In the genomic region with DNA sequence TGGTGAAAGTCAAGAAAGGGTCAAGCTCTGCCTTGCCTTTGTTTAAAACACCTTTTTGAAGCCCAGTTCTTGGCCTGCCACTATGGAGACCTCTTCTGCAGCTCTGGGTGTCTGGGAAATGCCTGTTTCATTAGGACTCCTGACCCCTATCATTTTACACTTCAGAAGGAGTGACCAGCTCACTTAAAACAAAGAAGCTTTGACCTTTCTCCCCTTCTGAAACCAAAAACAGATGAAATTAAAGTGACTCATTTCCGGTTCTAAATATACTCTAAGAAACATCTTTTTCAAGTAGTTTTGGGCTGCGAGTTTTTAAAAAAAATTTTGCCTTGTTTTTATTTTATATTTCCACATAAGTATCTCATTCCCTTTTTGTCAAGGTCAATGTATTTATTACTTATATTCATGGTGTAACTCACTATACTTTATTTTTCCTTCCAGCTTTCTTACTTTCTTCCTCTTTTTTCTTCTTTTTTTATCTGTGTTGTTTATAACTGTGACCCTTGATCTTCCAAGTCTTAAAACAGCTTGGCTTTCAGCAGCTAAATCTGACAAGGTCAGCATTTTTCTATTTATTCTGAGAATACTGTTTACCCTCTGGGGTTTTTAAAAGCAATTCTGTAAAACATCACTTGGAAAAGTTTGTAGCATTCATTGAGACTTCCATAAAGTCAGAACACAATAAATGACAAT, we compare ENCODE assay signal across 10 cellular contexts.
DNase-seq lines count a peak whose midpoint lies in the region; ATAC-seq and TF ChIP-seq lines count a peak whose summit lies in the region.
"Had no signal": no experiment of that assay in that cellular context is flagged by ENCODE, and none has a peak within 500 bp of the region (broad histone marks: within the 10 kb centered on the region; RNA-seq: fewer than 3 reads in every experiment).

No MANE protein-coding gene starts in this region.

- H3K27ac ChIP-seq in BLaER1 treated with 17β-estradiol and CSF1 and Interleukin-3, amounts not matched to agents 10 nM and 100 nM, result peak overlapping the region in 3 of 11 experiments; percentile 25 to 50 (median 48); a peak in 5 of 22 replicates
- H3K27ac ChIP-seq in CD4-positive, alpha-beta T cell (ENCODE audit: low read depth, low read length), result no peak overlapping the region
- H3K27ac ChIP-seq in aorta (ENCODE audit: low read depth in 1 of 2, low read length in 2 of 2), result no peak overlapping the region

- peak; percentile 61 for ATAC-seq in GM21447 (IDR thresholded peaks at IDR 0.05; ENCODE audit: unreplicated experiment)
- ATAC-seq in Right ventricle myocardium inferior, result no peak
- ATAC-seq in CD4-positive, alpha-beta T cell (ENCODE audit: poor library complexity), result no peak
- ATAC-seq in aorta (ENCODE audit: low FRiP score), result no peak
- ATAC-seq: activated T-cell treated with anti-CD3 and anti-CD28 coated beads, Interleukin-2, amount 50 U/mL, for 4 hours had no signal

- peak overlapping the region; percentile 38 to 80 (median 57) for H3K4me2 ChIP-seq in BLaER1 treated with 17β-estradiol and CSF1 and Interleukin-3, amounts not matched to agents 10 nM and 100 nM

- no peaks in the 10 kb centered on the region for H4K20me1 ChIP-seq in BLaER1 treated with 17β-estradiol and CSF1 and Interleukin-3, amounts not matched to agents 10 nM and 100 nM

- no peaks in the 10 kb centered on the region for H3K4me1 Mint-ChIP-seq in CD4-positive, alpha-beta T cell (ENCODE audit: low read depth)

- WGBS in aorta, 2 donors, result 41% methylated on average over 2 of the region's 2 CpGs

- no peaks in the 10 kb centered on the region for H3K36me3 Mint-ChIP-seq in CD4-positive, alpha-beta T cell (ENCODE audit: low read depth)

- H3K27me3 ChIP-seq in BLaER1 treated with 17β-estradiol and CSF1 and Interleukin-3, amounts not matched to agents 10 nM and 100 nM, result no peaks in the 10 kb centered on the region
- no peaks in the 10 kb centered on the region for H3K27me3 ChIP-seq in CD4-positive, alpha-beta T cell (ENCODE audit: control insufficient read depth, insufficient read depth, low read length)
- no peaks in the 10 kb centered on the region for H3K27me3 ChIP-seq in aorta (ENCODE audit: control insufficient read depth in 1 of 2, insufficient read depth in 2 of 2, low read length in 1 of 2)

- H3K4me3 ChIP-seq in BLaER1 treated with 17β-estradiol and CSF1 and Interleukin-3, amounts not matched to agents 10 nM and 100 nM, result no peak overlapping the region
- H3K4me3 ChIP-seq in aorta (ENCODE audit: low read length in 2 of 2), result no peak overlapping the region

- H3K9ac ChIP-seq in BLaER1 treated with 17β-estradiol and CSF1 and Interleukin-3, amounts not matched to agents 10 nM and 100 nM, result peak overlapping the region in 1 of 11 experiments; percentile 22; a peak in 1 of 22 replicates

- no peak for TF ChIP-seq CTCF in CD4-positive, alpha-beta T cell (IDR thresholded peaks at IDR 0.05)

- H3K4me1 ChIP-seq in BLaER1 treated with 17β-estradiol and CSF1 and Interleukin-3, amounts not matched to agents 10 nM and 100 nM, result peaks cover 5 to 25% (median 16%) of the 10 kb centered on the region in 10 experiments
- H3K4me1 ChIP-seq in aorta (ENCODE audit: control insufficient read depth in 1 of 2, insufficient read depth in 2 of 2, low read length in 2 of 2), result no peaks in the 10 kb centered on the region

- no peaks in the 10 kb centered on the region for H3K36me3 ChIP-seq in BLaER1 treated with 17β-estradiol and CSF1 and Interleukin-3, amounts not matched to agents 10 nM and 100 nM
- no peaks in the 10 kb centered on the region for H3K36me3 ChIP-seq in aorta (ENCODE audit: control insufficient read depth in 1 of 2, insufficient read depth in 2 of 2, low read length in 1 of 2)

- no peak overlapping the region for H3K27ac Mint-ChIP-seq in CD4-positive, alpha-beta T cell

- peak; percentile 87 for DNase-seq in LHCN-M2 (ENCODE audit: low read depth)
- DNase-seq in fibroblast of peridontal ligament (ENCODE audit: extremely low read depth), result peak; percentile 74
- no peak for DNase-seq in Right ventricle myocardium inferior (ENCODE audit: missing footprints)
- DNase-seq in NCI-H748 treated with DMSO at 0.1 percent for 48 hours (lab: John Stamatoyannopoulos, UW), result no peak
- DNase-seq in CD4-positive, alpha-beta T cell, result no peak
- no peak for DNase-seq in aorta
- DNase-seq: activated T-cell treated with anti-CD3 and anti-CD28 coated beads, Interleukin-2, amount 50 U/mL, for 4 hours; NCI-H2171 had no signal

- no peak overlapping the region for H3K4me3 Mint-ChIP-seq in CD4-positive, alpha-beta T cell
- H3K4me3 Mint-ChIP-seq: activated T-cell treated with anti-CD3 and anti-CD28 coated beads, Interleukin-2, amount 50 U/mL, for 4 hours had no signal

- intact Hi-C loops in Right ventricle myocardium inferior (cut with DNase I), result no loop called here
- intact Hi-C loops in CD4-positive, alpha-beta T cell (cut with DNase I, micrococcal nuclease), result no loop called here
- intact Hi-C loops in aorta (cut with DNase I), result no loop called here

- no peaks in the 10 kb centered on the region for H3K9me3 Mint-ChIP-seq in CD4-positive, alpha-beta T cell
- H3K9me3 Mint-ChIP-seq: activated T-cell treated with anti-CD3 and anti-CD28 coated beads, Interleukin-2, amount 50 U/mL, for 4 hours had no signal

- no peaks in the 10 kb centered on the region for H3K9me3 ChIP-seq in BLaER1 treated with 17β-estradiol and CSF1 and Interleukin-3, amounts not matched to agents 10 nM and 100 nM (replicated peaks in 1 of 11)
- no peaks in the 10 kb centered on the region for H3K9me3 ChIP-seq in CD4-positive, alpha-beta T cell (ENCODE audit: control insufficient read depth, low read length)
- no peaks in the 10 kb centered on the region for H3K9me3 ChIP-seq in aorta (ENCODE audit: control insufficient read depth, low read length)

- CTCF ChIA-PET in CD4-positive, alpha-beta T cell (lab: Charles Lee), result no interaction called here

- no peaks in the 10 kb centered on the region for H3K27me3 Mint-ChIP-seq in CD4-positive, alpha-beta T cell

- POLR2A ChIA-PET in CD4-positive, alpha-beta T cell (lab: Charles Lee), result no interaction called here

Comparison
In these comparisons a context has a peak if more than half of its experiments do, and no peak if none do; other contexts are left out.
1. DNase-seq: peak in LHCN-M2 (single experiment) and fibroblast of peridontal ligament (single experiment); none in Right ventricle myocardium inferior (single experiment), NCI-H748 treated with DMSO at 0.1 percent for 48 hours (single experiment), CD4-positive, alpha-beta T cell (0 of 10) and aorta (0 of 2).